In the genomic region with DNA sequence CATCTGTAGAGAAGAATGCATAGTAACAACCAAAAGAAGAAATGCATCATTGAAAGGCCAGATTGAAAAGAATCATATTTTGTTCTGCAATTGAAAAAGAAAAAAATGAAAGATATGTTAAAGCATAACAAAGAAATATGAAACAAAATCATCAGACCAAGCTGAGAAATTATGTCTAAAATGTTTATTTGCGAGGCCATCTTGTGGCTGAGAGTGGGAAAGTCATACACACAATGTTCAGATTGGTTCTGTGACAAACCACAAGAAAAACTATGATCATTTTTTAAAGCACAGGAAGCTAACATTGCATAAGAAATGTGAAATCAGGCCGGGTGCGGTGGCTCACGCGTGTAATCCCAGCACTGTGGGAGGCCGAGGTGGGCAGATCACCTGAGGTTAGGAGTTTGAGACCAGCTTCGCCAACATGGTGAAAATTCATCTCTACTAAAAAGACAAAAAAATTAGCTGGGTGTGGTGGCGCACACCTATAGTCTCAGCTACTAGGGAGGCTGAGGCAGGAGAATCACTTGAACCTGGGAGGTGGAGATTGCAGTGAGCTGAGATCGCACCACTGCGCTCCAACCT, we compare ENCODE assay signal across 1 cellular context.
TF ChIP-seq lines count a peak whose summit lies in the region.

No MANE protein-coding gene starts in this region.

TF ChIP-seq in H1, 55 proteins besides CTCF, POLR2A, EP300 and RAD21 (continued from another document):
- TF ChIP-seq SP1 (IDR thresholded peaks at IDR 0.05; ENCODE audit: low read depth, low read length) (no peak), GABPA (IDR thresholded peaks at IDR 0.05; ENCODE audit: borderline replicate concordance, insufficient read depth, low read length) (no peak), KDM1A (IDR thresholded peaks at IDR 0.05; ENCODE audit: borderline replicate concordance, low read length) (no peak), JUND (IDR thresholded peaks at IDR 0.05; ENCODE audit: low read length) (no peak), BCL11A (IDR thresholded peaks at IDR 0.05; ENCODE audit: low read depth in 2 of 2, low read length in 2 of 2) (no peak), NANOG (IDR thresholded peaks at IDR 0.05; ENCODE audit: insufficient read depth, low read depth, low read length, poor library complexity, severe bottlenecking) (no peak), JUN (IDR thresholded peaks at IDR 0.05; ENCODE audit: low read depth, low read length) (no peak), EZH2 (IDR thresholded peaks at IDR 0.05; ENCODE audit: low read depth, low read length, severe bottlenecking) (no peak), EGR1 (IDR thresholded peaks at IDR 0.05; ENCODE audit: borderline replicate concordance, low read depth, low read length) (no peak), SP2 (IDR thresholded peaks at IDR 0.05; ENCODE audit: low read length) (no peak), ASH2L (IDR thresholded peaks at IDR 0.05; ENCODE audit: low read length) (no peak), RNF2 (IDR thresholded peaks at IDR 0.05; ENCODE audit: borderline replicate concordance, low read depth, low read length, missing control alignments, poor library complexity, severe bottlenecking) (no peak), GTF2F1 (IDR thresholded peaks at IDR 0.05; ENCODE audit: borderline replicate concordance, low read depth, low read length) (no peak)
